In the genomic region with DNA sequence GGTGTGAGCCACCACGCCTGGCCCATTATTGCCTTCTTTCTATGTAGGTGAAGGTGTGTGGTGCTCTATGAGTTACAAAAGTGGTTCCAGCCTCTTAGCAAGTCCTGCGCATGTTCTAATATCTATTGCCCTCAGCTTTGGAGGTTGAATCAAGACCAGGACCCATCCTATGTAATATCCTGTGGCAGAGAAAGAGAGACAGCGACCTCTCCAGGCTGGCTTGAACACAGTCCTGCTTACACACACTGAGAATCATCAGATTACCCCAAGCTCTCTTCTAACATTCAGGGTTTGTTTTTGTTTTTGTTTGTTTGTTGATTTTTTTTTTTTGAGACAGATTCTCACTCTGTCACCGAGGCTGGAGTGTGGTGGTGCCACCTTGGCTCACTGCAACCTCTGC, we compare ENCODE assay signal across 16 cellular contexts.
DNase-seq lines count a peak whose midpoint lies in the region; ATAC-seq and TF ChIP-seq lines count a peak whose summit lies in the region.
"Had no signal": no experiment of that assay in that cellular context is flagged by ENCODE, and none has a peak within 500 bp of the region (broad histone marks: within the 10 kb centered on the region; RNA-seq: fewer than 3 reads in every experiment).

No MANE protein-coding gene starts in this region.

- no TSS peak for BruUV-seq in A673 (replicated peaks; lab: Mats Ljungman, UMichigan)

- peaks cover 9% of the 10 kb centered on the region for H3K4me1 ChIP-seq in A673 (ENCODE audit: insufficient read depth, low read length, poor library complexity, severe bottlenecking)
- peaks cover 0 to 11% (median 0%) of the 10 kb centered on the region in 4 donors for H3K4me1 ChIP-seq in esophagus muscularis mucosa
- H3K4me1 ChIP-seq in HAP-1 = no peaks in the 10 kb centered on the region
- no peaks in the 10 kb centered on the region for H3K4me1 ChIP-seq in sigmoid colon
- H3K4me1 ChIP-seq: vagina had no signal

- peak; percentile 71 for DNase-seq in A673 (ENCODE audit: low spot score)
- DNase-seq in GM12864 (ENCODE audit: low read depth) = no peak
- peak; percentile 20 for DNase-seq in NB4 (ENCODE audit: low read depth)
- peak; percentile 81 for DNase-seq in esophagus muscularis mucosa (ENCODE audit: extremely low spot score)
- no peak for DNase-seq in islet precursor cell
- no peak for DNase-seq in HAP-1 (ENCODE audit: low spot score in 2 of 2)
- no peak for DNase-seq in sigmoid colon
- DNase-seq: activated CD4-positive, alpha-beta T cell treated with anti-CD3 and anti-CD28 coated beads, Interleukin-2, amount 10 ng/mL, durations not matched to agents 24 days and 14 days; activated T-cell treated with anti-CD3 and anti-CD28 coated beads, Interleukin-2, amount 50 U/mL, for 24 hours; Calu3; NCI-H1092; NCI-H2171 treated with DMSO at 0.1 percent for 48 hours; stimulated activated naive CD8-positive, alpha-beta T cell treated with anti-CD3 and anti-CD28 coated beads, Interleukin-15, Interleukin-2, amounts not matched to agents 100 U/mL and 50 U/mL, for 24 hours had no signal

- CTCF ChIA-PET in A673 (lab: Charles Lee) = interaction anchor here (1.2 to 2.9 kb wide), 2 partner anchors 59 to 309 kb away, joined by 5 to 26 read pairs; no protein-coding TSS in a partner anchor

- ATAC-seq in HG03571 (IDR thresholded peaks at IDR 0.05; ENCODE audit: unreplicated experiment) = no peak
- ATAC-seq: stimulated activated naive CD8-positive, alpha-beta T cell treated with anti-CD3 and anti-CD28 coated beads, Interleukin-15, Interleukin-2, amounts not matched to agents 100 U/mL and 50 U/mL, for 24 hours had no signal

- H3K27me3 ChIP-seq in A673 (replicated peaks; ENCODE audit: insufficient read depth, low read depth, low read length, poor library complexity) (no peaks in the 10 kb centered on the region), esophagus muscularis mucosa (no peaks in the 10 kb centered on the region), HAP-1 (ENCODE audit: low read depth) (no peaks in the 10 kb centered on the region), sigmoid colon (no peaks in the 10 kb centered on the region)
- H3K27me3 ChIP-seq: vagina had no signal

- H3K27ac ChIP-seq in A673 (ENCODE audit: low read depth, low read length, poor library complexity, severe bottlenecking) (no peak overlapping the region), esophagus muscularis mucosa (replicated peaks in 1 of 4) (no peak overlapping the region), sigmoid colon (no peak overlapping the region)
- H3K27ac ChIP-seq: vagina had no signal

- intact Hi-C loops in A673 (cut with micrococcal nuclease; ENCODE audit: unreplicated experiment) (loop anchor here (1.0 to 10.0 kb wide), 2 partner anchors 58 to 306 kb away; no protein-coding TSS in a partner anchor), esophagus muscularis mucosa (cut with DNase I) (no loop called here), sigmoid colon (cut with DNase I) (no loop called here)

- H3K9me3 ChIP-seq in A673 (ENCODE audit: low read depth, low read length, poor library complexity, severe bottlenecking) (no peaks in the 10 kb centered on the region), esophagus muscularis mucosa (no peaks in the 10 kb centered on the region), HAP-1 (no peaks in the 10 kb centered on the region), sigmoid colon (no peaks in the 10 kb centered on the region)
- H3K9me3 ChIP-seq: vagina had no signal

- TF ChIP-seq POLR2A in NB4 (IDR thresholded peaks at IDR 0.05; ENCODE audit: extremely low read depth, insufficient read length) (no peak), esophagus muscularis mucosa (IDR thresholded peaks at IDR 0.05; ENCODE audit: low read depth) (no peak), sigmoid colon (IDR thresholded peaks at IDR 0.05) (no peak)

- POLR2A ChIA-PET in A673 (lab: Charles Lee; ENCODE audit: low non-redundant PET) = no interaction called here

- WGBS in esophagus muscularis mucosa = 83% methylated on average over 4 of the region's 4 CpGs
- WGBS in sigmoid colon, 2 donors = 57 to 66% methylated on average over 4 of the region's 4 CpGs

- in situ Hi-C loops in HAP-1 (cut with MboI; ENCODE audit: low sequenced_read_pairs) = no loop called here

- H3K36me3 ChIP-seq in A673 (ENCODE audit: insufficient read depth, low read length, poor library complexity, severe bottlenecking) (no peaks in the 10 kb centered on the region), esophagus muscularis mucosa (no peaks in the 10 kb centered on the region), HAP-1 (replicated peaks) (no peaks in the 10 kb centered on the region), sigmoid colon (no peaks in the 10 kb centered on the region)
- H3K36me3 ChIP-seq: vagina had no signal

- no peak overlapping the region for H3K4me3 ChIP-seq in A673 (ENCODE audit: low read depth, low read length, poor library complexity, severe bottlenecking)
- H3K4me3 ChIP-seq in GM12864 (ENCODE audit: low read depth, low read length) = no peak overlapping the region
- no peak overlapping the region for H3K4me3 ChIP-seq in NB4 (ENCODE audit: low read depth, low read length)
- no peak overlapping the region for H3K4me3 ChIP-seq in esophagus muscularis mucosa
- H3K4me3 ChIP-seq in HAP-1 = no peak overlapping the region
- no peak overlapping the region for H3K4me3 ChIP-seq in sigmoid colon
- H3K4me3 ChIP-seq: lung, vagina had no signal

- TF ChIP-seq EP300 in esophagus muscularis mucosa (IDR thresholded peaks at IDR 0.05) (no peak), sigmoid colon (IDR thresholded peaks at IDR 0.05) (no peak)

- TF ChIP-seq CTCF in A673 (conservative IDR thresholded peaks at IDR 0.05; ENCODE audit: low read depth, low read length) (peak; percentile 65), GM12864 (IDR thresholded peaks at IDR 0.05; ENCODE audit: low read depth, low read length, missing control alignments) (peak; percentile 22), NB4 (IDR thresholded peaks at IDR 0.05; ENCODE audit: low read depth, low read length) (peak; percentile 28), esophagus muscularis mucosa (IDR thresholded peaks at IDR 0.05) (no peak), sigmoid colon (IDR thresholded peaks at IDR 0.05) (no peak)

Comparison
In these comparisons a context has a peak if more than half of its experiments do, and no peak if none do; other contexts are left out.
1. DNase-seq: peak in A673 (single experiment), NB4 (single experiment) and esophagus muscularis mucosa (single experiment); none in GM12864 (single experiment), islet precursor cell (single experiment), HAP-1 (0 of 2) and sigmoid colon (single experiment).
2. CTCF ChIP-seq: peak in A673 (single experiment), GM12864 (single experiment) and NB4 (single experiment); none in esophagus muscularis mucosa (0 of 3) and sigmoid colon (0 of 4).